Comparison of ENCODE assay signal across 19 cellular contexts in genomic region chr1:32606972-32607371, GRCh38. TPM values are rescaled to one million over a fixed set of nuclear protein-coding genes. Genes with fewer than 3 reads are reported as not detected.
A peak's percentile ranks its signal among the peaks of the same experiment; 100 is the strongest.
DNase-seq lines count a peak whose midpoint lies in the region; ATAC-seq, FAIRE-seq and TF ChIP-seq lines count a peak whose summit lies in the region.
"Had no signal": no experiment of that assay in that cellular context is flagged by ENCODE, and none has a peak within 500 bp of the region (broad histone marks: within the 10 kb centered on the region; RNA-seq: fewer than 3 reads in every experiment).

No MANE protein-coding gene starts in this region.

- no peak overlapping the region for H3K9ac ChIP-seq in HepG2 (ENCODE audit: insufficient read depth, low read depth, low read length)
- H3K9ac ChIP-seq in neuronal stem cell (ENCODE audit: low read depth, low read length, poor library complexity): no peak overlapping the region
- H3K9ac ChIP-seq: GM23248 had no signal

- no TSS peak for BruUV-seq in HepG2 (replicated peaks; lab: Mats Ljungman, UMichigan)

- H2AFZ ChIP-seq in HepG2 (ENCODE audit: low read length) (no peak overlapping the region), neuronal stem cell (ENCODE audit: low read length) (no peak overlapping the region)
- H2AFZ ChIP-seq: GM23248 had no signal

- no peak for TF ChIP-seq RAD21 in HepG2 (CRISPR knock-in tag; IDR thresholded peaks at IDR 0.05)

- no peak overlapping the region for H4K8ac ChIP-seq in neuronal stem cell (ENCODE audit: low read depth, low read length)

- H3K4me2 ChIP-seq in HepG2 (ENCODE audit: low read depth, low read length) (no peak overlapping the region), neuronal stem cell (ENCODE audit: insufficient read depth, low read length, poor library complexity, severe bottlenecking) (no peak overlapping the region)

- H3K79me1 ChIP-seq in neuronal stem cell (ENCODE audit: low read depth, low read length): peaks cover 3% of the 10 kb centered on the region

- CTCF ChIA-PET in RWPE1 (lab: Yijun Ruan, JAX) (no interaction called here), HepG2 (lab: Yijun Ruan, JAX; ENCODE audit: low intra/inter-chr PET ratio, low total read pairs) (no interaction called here)

- no peak overlapping the region for H4K91ac ChIP-seq in neuronal stem cell (ENCODE audit: low read depth, low read length, poor library complexity)

- H2BK120ac ChIP-seq in neuronal stem cell (ENCODE audit: low read depth, low read length): no peak overlapping the region

- TF ChIP-seq POLR2A in HepG2 (IDR thresholded peaks at IDR 0.05; ENCODE audit: insufficient read depth in 1 of 2, low read depth in 2 of 2, low read length in 2 of 2): no peak

- no peaks in the 10 kb centered on the region for H3K79me2 ChIP-seq in HepG2 (ENCODE audit: insufficient read depth, low read length)

- no peak for FAIRE-seq in HepG2 (lab: Jason Lieb, UNC)
- FAIRE-seq: G401.6, GM12892, H1 had no signal

- H3K9me3 ChIP-seq in HepG2 (ENCODE audit: low read length): no peaks in the 10 kb centered on the region
- peaks cover 0 to 2% of the 10 kb centered on the region in 2 donors for H3K9me3 ChIP-seq in neuronal stem cell (replicated peaks in 1 of 2; ENCODE audit: control insufficient read depth in 2 of 2, insufficient read depth in 1 of 2, low read depth in 1 of 2, low read length in 2 of 2)
- H3K9me3 ChIP-seq in aorta (ENCODE audit: control insufficient read depth, low read length): no peaks in the 10 kb centered on the region
- H3K9me3 ChIP-seq: Caco-2 had no signal

- H3K36me3 ChIP-seq in HepG2 (replicated peaks in 1 of 2; ENCODE audit: control insufficient read depth in 1 of 2, insufficient read depth in 2 of 2, low read length in 2 of 2): no peaks in the 10 kb centered on the region
- peaks cover 11 to 34% of the 10 kb centered on the region in 2 donors for H3K36me3 ChIP-seq in neuronal stem cell (replicated peaks in 1 of 2; ENCODE audit: control insufficient read depth in 2 of 2, insufficient read depth in 2 of 2, low read length in 2 of 2)
- H3K36me3 ChIP-seq in aorta (ENCODE audit: control insufficient read depth in 1 of 2, insufficient read depth in 2 of 2, low read length in 1 of 2): no peaks in the 10 kb centered on the region

- no peaks in the 10 kb centered on the region; a peak in 1 of 5 replicates for H3K27me3 ChIP-seq in HepG2 (ENCODE audit: control insufficient read depth in 1 of 2, insufficient read depth in 2 of 2, low read length in 2 of 2)
- H3K27me3 ChIP-seq in neuronal stem cell (ENCODE audit: control insufficient read depth in 3 of 3, insufficient read depth in 3 of 3, low read depth in 1 of 3, low read length in 3 of 3): no peaks in the 10 kb centered on the region
- H3K27me3 ChIP-seq in aorta (ENCODE audit: control insufficient read depth in 1 of 2, insufficient read depth in 2 of 2, low read length in 1 of 2): no peaks in the 10 kb centered on the region

- no peaks in the 10 kb centered on the region for H4K20me1 ChIP-seq in HepG2 (ENCODE audit: insufficient read depth, low read length)

- H3K4me1 ChIP-seq in HepG2 (ENCODE audit: insufficient read depth, low read length) (peaks cover 8% of the 10 kb centered on the region), neuronal stem cell (ENCODE audit: control insufficient read depth in 2 of 2, insufficient read depth in 1 of 2, low read depth in 1 of 2, low read length in 2 of 2) (no peaks in the 10 kb centered on the region), aorta (ENCODE audit: control insufficient read depth in 1 of 2, insufficient read depth in 2 of 2, low read length in 2 of 2) (no peaks in the 10 kb centered on the region)
- H3K4me1 ChIP-seq: Caco-2 had no signal

- ATAC-seq in HepG2: no peak
- peak; percentile 36 for ATAC-seq in aorta (ENCODE audit: low FRiP score)
- ATAC-seq: CD8-positive, alpha-beta T cell had no signal

- no peak overlapping the region for H2BK15ac ChIP-seq in neuronal stem cell (ENCODE audit: low read length)

- H3K14ac ChIP-seq in neuronal stem cell (ENCODE audit: low read length): no peak overlapping the region

- H3K4me3 ChIP-seq in HepG2 (replicated peaks in 1 of 3; ENCODE audit: insufficient read depth in 1 of 3, low read depth in 2 of 3, low read length in 3 of 3) (no peak overlapping the region), neuronal stem cell (ENCODE audit: low read length in 2 of 2) (no peak overlapping the region), aorta (ENCODE audit: low read length in 2 of 2) (no peak overlapping the region)
- H3K4me3 ChIP-seq: GM23248 had no signal

- H3K23ac ChIP-seq in neuronal stem cell (ENCODE audit: low read depth, low read length, poor library complexity): no peak overlapping the region

- H3K27ac ChIP-seq in RWPE1: peak overlapping the region; percentile 5; the same call in 1 of the 2 replicates
- no peak overlapping the region for H3K27ac ChIP-seq in HepG2 (ENCODE audit: extremely low read length, insufficient read depth, low read length)
- no peak overlapping the region for H3K27ac ChIP-seq in neuronal stem cell (replicated peaks; ENCODE audit: low read length)
- H3K27ac ChIP-seq in aorta (ENCODE audit: low read depth in 1 of 2, low read length in 2 of 2): no peak overlapping the region
- H3K27ac ChIP-seq: C4-2B, GM23248 had no signal

- peak overlapping the region; percentile 10 for H2BK12ac ChIP-seq in neuronal stem cell (ENCODE audit: low read length)

- POLR2A ChIA-PET in RWPE1 (lab: Yijun Ruan, JAX; ENCODE audit: low non-redundant PET): no interaction called here
- POLR2A ChIA-PET in HepG2 (lab: Yijun Ruan, JAX): no interaction called here

- H3K4ac ChIP-seq in neuronal stem cell (ENCODE audit: low read length): no peak overlapping the region

- H3K18ac ChIP-seq in neuronal stem cell (ENCODE audit: low read length): peak overlapping the region; percentile 38

- 100% methylated on average over 1 of the region's 5 CpGs for WGBS in HepG2 (ENCODE audit: low lambda C conversion rate)
- no CpG with 5 or more reads among the region's 5 CpGs for WGBS in neuronal stem cell (ENCODE audit: extremely low coverage in 2 of 2, insufficient read length in 2 of 2, insufficient replicate concordance in 1 of 2), 2 donors
- 94% methylated on average over 5 of the region's 5 CpGs for WGBS in aorta, 2 donors

- DNase-seq in RWPE1 (ENCODE audit: low spot score) (no peak), HepG2 (ENCODE audit: low spot score) (no peak), neuronal stem cell (ENCODE audit: low spot score) (no peak), aorta (no peak), SIG-M5 (lab: John Stamatoyannopoulos, UW) (no peak), C1 segment of cervical spinal cord (lab: John Stamatoyannopoulos, UW) (no peak), NCI-H1417 treated with DMSO at 0.1 percent for 48 hours (lab: John Stamatoyannopoulos, UW) (no peak)
- DNase-seq: Caco-2; CD4-positive, CD25-positive, alpha-beta regulatory T cell; CD8-positive, alpha-beta T cell; DMS153; DND-41; GM23248; H7; HCEC 1CT had no signal

- H2BK5ac ChIP-seq in neuronal stem cell (ENCODE audit: low read length): peak overlapping the region; percentile 24

- no peak for TF ChIP-seq EP300 in HepG2 (IDR thresholded peaks at IDR 0.05; ENCODE audit: low read depth in 2 of 2, low read length in 2 of 2)
- TF ChIP-seq EP300 in HepG2 (CRISPR knock-in tag; IDR thresholded peaks at IDR 0.05; ENCODE audit: borderline replicate concordance): no peak

- H2AK5ac ChIP-seq in neuronal stem cell (ENCODE audit: low read depth, low read length): no peak overlapping the region

- TF ChIP-seq CTCF in RWPE1 (conservative IDR thresholded peaks at IDR 0.05; ENCODE audit: low read depth): no peak
- TF ChIP-seq CTCF in HepG2 (CRISPR knock-in tag; IDR thresholded peaks at IDR 0.05): no peak

- intact Hi-C loops in HepG2 (cut with micrococcal nuclease; ENCODE audit: unreplicated experiment): no loop called here
- intact Hi-C loops in aorta (cut with DNase I): no loop called here

- in situ Hi-C loops in HepG2 (cut with HindIII; ENCODE audit: extremely low pct_ligation_motif_present, low pct_unique_long_range_greater_than_20kb): no loop called here

RNA-seq across cellular contexts. Expression of gene ZBTB8OS, which starts 43.4 kb away (rescaled TPM):
- total RNA-seq in HepG2 (2016; rRNA removed; fragmentation: Illumina TruSeq; extraction: Trizol) (84.8 and 98.0 TPM in 2 replicates), aorta (10 to 100 TPM; 36.3 to 37.8 TPM)
- 40.9 and 53.0 TPM in 2 replicates for total RNA-seq in HepG2 (2016; cell fraction: cytosol; rRNA removed; fragmentation: Illumina TruSeq; extraction: Trizol; ENCODE audit: low read depth)
- total RNA-seq in HepG2 (2016; cell fraction: insoluble cytoplasmic fraction; rRNA removed; fragmentation: Illumina TruSeq; extraction: Trizol): 88.0 and 114 TPM in 2 replicates
- total RNA-seq in HepG2 (2016; cell fraction: membrane; rRNA removed; fragmentation: Illumina TruSeq; extraction: Trizol): 51.0 and 60.6 TPM in 2 replicates
- total RNA-seq in HepG2 (2016; cell fraction: nucleus; rRNA removed; fragmentation: Illumina TruSeq; extraction: Trizol): 37.3 and 44.7 TPM in 2 replicates
- polyA plus RNA-seq in HepG2 (2011; rRNA removed) (43.2 and 57.7 TPM in 2 replicates), aorta (10 to 100 TPM; 43.6 to 78.3 TPM)
- polyA plus RNA-seq in HepG2 (2011; cell fraction: cytosol; rRNA removed): 29.4 and 47.2 TPM in 2 replicates
- 14.4 and 22.1 TPM in 2 replicates for polyA plus RNA-seq in HepG2 (2011; cell fraction: nucleus; rRNA removed)
- polyA plus RNA-seq in HepG2 (2012): 56.4 and 66.6 TPM in 2 replicates
- 40.3 and 46.7 TPM in 2 replicates for polyA plus RNA-seq in HepG2 (2016; cell fraction: cytosol; fragmentation: Illumina TruSeq; extraction: Trizol; ENCODE audit: low read depth)
- 108 and 130 TPM in 2 replicates for polyA plus RNA-seq in HepG2 (2016; cell fraction: insoluble cytoplasmic fraction; fragmentation: Illumina TruSeq; extraction: Trizol; ENCODE audit: low read depth)
- 49.0 and 60.3 TPM in 2 replicates for polyA plus RNA-seq in HepG2 (2016; cell fraction: membrane; fragmentation: Illumina TruSeq; extraction: Trizol; ENCODE audit: low read depth)
- 67.9 and 77.3 TPM in 2 replicates for polyA plus RNA-seq in HepG2 (2016; cell fraction: nucleus; fragmentation: Illumina TruSeq; extraction: Trizol; ENCODE audit: insufficient read depth, low read depth)
- polyA minus RNA-seq in HepG2 (2011; rRNA and poly(A)+ RNA removed; ENCODE audit: low replicate concordance): 8.8 and 12.4 TPM in 2 replicates
- 8.7 and 14.6 TPM in 2 replicates for polyA minus RNA-seq in HepG2 (2011; cell fraction: cytosol; rRNA and poly(A)+ RNA removed)
- 37.0 and 37.7 TPM in 2 replicates for polyA minus RNA-seq in HepG2 (2011; cell fraction: nucleus; rRNA and poly(A)+ RNA removed)
- 43.1 TPM for polyA plus RNA-seq in neuronal stem cell (2013, experiment 1 of 2)
- polyA plus RNA-seq in neuronal stem cell (2013, experiment 2 of 2): 44.1 TPM

RNA-seq across cellular contexts. Expression of gene RBBP4, which starts 44.0 kb away (rescaled TPM):
- 166 and 305 TPM in 2 replicates for total RNA-seq in HepG2 (2016; rRNA removed; fragmentation: Illumina TruSeq; extraction: Trizol)
- 37.3 and 46.0 TPM in 2 replicates for total RNA-seq in HepG2 (2016; cell fraction: cytosol; rRNA removed; fragmentation: Illumina TruSeq; extraction: Trizol; ENCODE audit: low read depth)
- total RNA-seq in HepG2 (2016; cell fraction: insoluble cytoplasmic fraction; rRNA removed; fragmentation: Illumina TruSeq; extraction: Trizol): 177 and 299 TPM in 2 replicates
- 67.8 and 83.4 TPM in 2 replicates for total RNA-seq in HepG2 (2016; cell fraction: membrane; rRNA removed; fragmentation: Illumina TruSeq; extraction: Trizol)
- total RNA-seq in HepG2 (2016; cell fraction: nucleus; rRNA removed; fragmentation: Illumina TruSeq; extraction: Trizol): 140 and 152 TPM in 2 replicates
- polyA plus RNA-seq in HepG2 (2011; rRNA removed): 56.3 and 64.4 TPM in 2 replicates
- 36.1 and 53.3 TPM in 2 replicates for polyA plus RNA-seq in HepG2 (2011; cell fraction: cytosol; rRNA removed)
- 68.0 and 80.6 TPM in 2 replicates for polyA plus RNA-seq in HepG2 (2011; cell fraction: nucleus; rRNA removed)
- polyA plus RNA-seq in HepG2 (2012): 110 and 117 TPM in 2 replicates
- polyA plus RNA-seq in HepG2 (2016; cell fraction: cytosol; fragmentation: Illumina TruSeq; extraction: Trizol; ENCODE audit: low read depth): 14.3 and 16.1 TPM in 2 replicates
- polyA plus RNA-seq in HepG2 (2016; cell fraction: insoluble cytoplasmic fraction; fragmentation: Illumina TruSeq; extraction: Trizol; ENCODE audit: low read depth): 281 and 295 TPM in 2 replicates
- 29.4 and 38.8 TPM in 2 replicates for polyA plus RNA-seq in HepG2 (2016; cell fraction: membrane; fragmentation: Illumina TruSeq; extraction: Trizol; ENCODE audit: low read depth)
- polyA plus RNA-seq in HepG2 (2016; cell fraction: nucleus; fragmentation: Illumina TruSeq; extraction: Trizol; ENCODE audit: insufficient read depth, low read depth): 174 and 180 TPM in 2 replicates
- 72.7 and 122 TPM in 2 replicates for polyA minus RNA-seq in HepG2 (2011; rRNA and poly(A)+ RNA removed; ENCODE audit: low replicate concordance)
- 73.0 and 79.8 TPM in 2 replicates for polyA minus RNA-seq in HepG2 (2011; cell fraction: cytosol; rRNA and poly(A)+ RNA removed)
- polyA minus RNA-seq in HepG2 (2011; cell fraction: nucleus; rRNA and poly(A)+ RNA removed): 125 and 154 TPM in 2 replicates
- 209 TPM for polyA plus RNA-seq in neuronal stem cell (2013, experiment 1 of 2)
- polyA plus RNA-seq in neuronal stem cell (2013, experiment 2 of 2): 210 TPM
- total RNA-seq in aorta: 100 to 1,000 TPM; 106 to 114 TPM
- 10 to 100 TPM; 31.4 to 41.3 TPM for polyA plus RNA-seq in aorta
